Comparison of ENCODE assay signal across 15 cellular contexts in genomic region chr2:26534865-26535662, GRCh38. TPM values are rescaled to one million over a fixed set of nuclear protein-coding genes. Genes with fewer than 3 reads are reported as not detected.
"Had no signal": no experiment of that assay in that cellular context is flagged by ENCODE, and none has a peak within 500 bp of the region (broad histone marks: within the 10 kb centered on the region; RNA-seq: fewer than 3 reads in every experiment).

No MANE protein-coding gene starts in this region.

- H3K36me3 Mint-ChIP-seq: activated CD8-positive, alpha-beta memory T cell treated with anti-CD3 and anti-CD28 coated beads, Interleukin-2, amount 10 ng/mL, durations not matched to agents 7 days and 5 days; activated naive CD4-positive, alpha-beta T cell treated with anti-CD3 and anti-CD28 coated beads, Interleukin-2, amount 50 U/mL, for 72 hours; WTC11 had no signal

- DNase-seq: activated CD4-positive, alpha-beta memory T cell treated with anti-CD3 and anti-CD28 coated beads, Interleukin-2, amount 10 ng/mL, durations not matched to agents 7 days and 5 days; activated CD4-positive, alpha-beta T cell treated with anti-CD3 and anti-CD28 coated beads for 4 hours; activated CD8-positive, alpha-beta memory T cell treated with anti-CD3 and anti-CD28 coated beads, Interleukin-2, amount 10 ng/mL, durations not matched to agents 7 days and 5 days; foreskin melanocyte; hypothalamus; SK-N-SH; stimulated activated CD8-positive, alpha-beta memory T cell treated with anti-CD3 and anti-CD28 coated beads, Interleukin-4, amount 100 ng/mL, for 48 hours; stimulated activated naive CD8-positive, alpha-beta T cell treated with anti-CD3 and anti-CD28 coated beads, Interleukin-15, Interleukin-2, amounts not matched to agents 100 U/mL and 50 U/mL, for 24 hours; transverse colon had no signal

- H3K27ac Mint-ChIP-seq: activated CD4-positive, alpha-beta memory T cell treated with anti-CD3 and anti-CD28 coated beads, Interleukin-2, amount 10 ng/mL, durations not matched to agents 7 days and 5 days; activated CD8-positive, alpha-beta memory T cell treated with anti-CD3 and anti-CD28 coated beads, Interleukin-2, amount 10 ng/mL, durations not matched to agents 7 days and 5 days; WTC11 had no signal

- H3K9ac ChIP-seq: SK-N-SH had no signal

- H3K27me3 ChIP-seq: cardiac muscle cell, pancreas, transverse colon had no signal

- FAIRE-seq: pancreas had no signal

- H3K27ac ChIP-seq: cardiac muscle cell, dorsolateral prefrontal cortex, pancreas, transverse colon had no signal

- H3K4me1 Mint-ChIP-seq: activated CD4-positive, alpha-beta memory T cell treated with anti-CD3 and anti-CD28 coated beads, Interleukin-2, amount 10 ng/mL, durations not matched to agents 7 days and 5 days; activated CD8-positive, alpha-beta memory T cell treated with anti-CD3 and anti-CD28 coated beads, Interleukin-2, amount 10 ng/mL, durations not matched to agents 7 days and 5 days had no signal

- H3K4me3 ChIP-seq: cardiac muscle cell, dorsolateral prefrontal cortex, pancreas, transverse colon had no signal

- H3K4me3 Mint-ChIP-seq: activated CD4-positive, alpha-beta memory T cell treated with anti-CD3 and anti-CD28 coated beads, Interleukin-2, amount 10 ng/mL, durations not matched to agents 7 days and 5 days; activated CD8-positive, alpha-beta memory T cell treated with anti-CD3 and anti-CD28 coated beads, Interleukin-2, amount 10 ng/mL, durations not matched to agents 7 days and 5 days; WTC11 had no signal

- H3K9me3 ChIP-seq: pancreas, SK-N-SH, transverse colon had no signal

- H3K4me1 ChIP-seq: pancreas, transverse colon had no signal

- H3K36me3 ChIP-seq: cardiac muscle cell, pancreas, transverse colon had no signal

- H3K9me3 Mint-ChIP-seq: activated CD4-positive, alpha-beta memory T cell treated with anti-CD3 and anti-CD28 coated beads, Interleukin-2, amount 10 ng/mL, durations not matched to agents 7 days and 5 days; activated naive CD4-positive, alpha-beta T cell treated with anti-CD3 and anti-CD28 coated beads, Interleukin-2, amount 50 U/mL, for 72 hours; WTC11 had no signal

- H3K27me3 Mint-ChIP-seq: activated CD4-positive, alpha-beta memory T cell treated with anti-CD3 and anti-CD28 coated beads, Interleukin-2, amount 10 ng/mL, durations not matched to agents 7 days and 5 days; activated CD8-positive, alpha-beta memory T cell treated with anti-CD3 and anti-CD28 coated beads, Interleukin-2, amount 10 ng/mL, durations not matched to agents 7 days and 5 days had no signal

- ATAC-seq: activated CD8-positive, alpha-beta memory T cell treated with anti-CD3 and anti-CD28 coated beads, Interleukin-2, amount 10 ng/mL, durations not matched to agents 7 days and 5 days; left lobe of liver; pancreas; stimulated activated naive CD8-positive, alpha-beta T cell treated with anti-CD3 and anti-CD28 coated beads, Interleukin-15, Interleukin-2, amounts not matched to agents 100 U/mL and 50 U/mL, for 24 hours; WTC11 had no signal

- H3K4me2 ChIP-seq: SK-N-SH had no signal

RNA-seq across cellular contexts. Expression of gene OTOF, which starts 57.1 kb away (rescaled TPM):
- total RNA-seq: cardiac muscle cell had no signal
- polyA plus RNA-seq: cardiac muscle cell, SK-N-SH had no signal
